7 cellular contexts compared by ENCODE assay signal in the genomic region with DNA sequence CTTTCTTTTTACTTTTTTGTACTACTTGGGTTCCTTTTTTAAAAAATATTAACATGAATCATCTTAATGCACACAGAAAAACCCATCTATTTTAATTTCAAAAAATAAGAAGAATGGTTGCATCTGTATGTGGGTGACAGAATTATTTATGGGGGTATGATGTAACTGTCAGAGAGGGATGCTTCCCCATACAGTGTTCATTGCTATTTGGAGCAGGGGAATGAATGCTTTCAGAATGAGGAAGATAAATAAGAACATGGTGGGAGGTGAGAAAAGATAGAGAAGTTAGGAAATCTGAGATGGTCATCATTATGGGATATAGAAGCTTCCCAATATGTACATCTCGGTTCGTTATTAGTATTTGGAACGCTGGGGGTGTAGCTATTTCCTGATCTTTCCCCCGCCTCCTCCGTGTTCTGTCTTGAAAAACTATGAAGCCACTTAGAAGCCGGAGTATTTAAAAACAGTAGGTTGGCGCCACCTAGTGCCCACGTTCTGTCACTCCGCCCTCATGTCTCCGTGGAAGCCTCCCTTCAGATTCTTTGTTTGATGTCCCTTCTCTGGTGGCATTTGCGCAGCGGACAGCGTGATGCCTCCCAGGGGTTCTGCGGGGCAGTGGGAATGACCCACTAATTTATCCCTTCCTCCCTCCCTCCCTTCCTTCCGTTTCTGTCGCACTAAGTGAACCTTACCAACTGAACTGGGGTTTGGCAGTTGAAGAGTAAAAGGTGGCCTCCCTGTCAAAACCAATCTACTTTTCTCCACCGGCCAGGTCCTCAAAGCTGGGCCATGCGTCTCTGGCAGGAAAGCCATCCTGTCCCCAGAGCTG.
DNase-seq lines count a peak whose midpoint lies in the region; ATAC-seq, FAIRE-seq and TF ChIP-seq lines count a peak whose summit lies in the region.

No MANE protein-coding gene starts in this region.

- H3K9me3 Mint-ChIP-seq in brain: peaks cover 0 to 3% (median 0%) of the 10 kb centered on the region in 5 experiments

- TF ChIP-seq CTCF in GM12875 (IDR thresholded peaks at IDR 0.05; ENCODE audit: borderline replicate concordance, insufficient read depth, low read depth, low read length): peak; percentile 68
- TF ChIP-seq CTCF in brain (conservative IDR thresholded peaks at IDR 0.05): peak; percentile 89 to 91

- peak; percentile 17 for DNase-seq in NCI-H1694 treated with DMSO at 0.1 percent for 48 hours (lab: John Stamatoyannopoulos, UW)
- peak; percentile 82 for DNase-seq in inferior parietal cortex (ENCODE audit: extremely low spot score)
- peak; percentile 55 for DNase-seq in stimulated activated CD4-positive, alpha-beta T cell treated with anti-CD3 and anti-CD28 coated beads, Interleukin-12 subunit alpha, Interleukin-12 subunit beta, amount 100 ng/mL, for 4 hours

- H3K4me3 ChIP-seq in GM12875 (ENCODE audit: low read depth, low read length): no peak overlapping the region

- peaks cover 20% of the 10 kb centered on the region for H3K36me3 Mint-ChIP-seq in brain

- peak; percentile 58 for FAIRE-seq in TTC549 (lab: Jason Lieb, UNC)

- H3K27me3 Mint-ChIP-seq in brain: peaks cover 2% of the 10 kb centered on the region

- peak overlapping the region in 4 of 5 experiments; percentile 57 to 75 (median 59) for H3K4me3 Mint-ChIP-seq in brain

- peaks cover 27% of the 10 kb centered on the region for H3K4me1 Mint-ChIP-seq in brain

- peak; percentile 84 for ATAC-seq in HG02798 (IDR thresholded peaks at IDR 0.05; ENCODE audit: poor library complexity, unreplicated experiment)

- H3K27ac Mint-ChIP-seq in brain: peak overlapping the region in 1 of 5 experiments; percentile 26

Comparison
In these comparisons a context has a peak if more than half of its experiments do, and no peak if none do; other contexts are left out.
1. DNase-seq: peak in every context shown above with its lines; median percentile 82 in inferior parietal cortex; 55 in stimulated activated CD4-positive, alpha-beta T cell treated with anti-CD3 and anti-CD28 coated beads, Interleukin-12 subunit alpha, Interleukin-12 subunit beta, amount 100 ng/mL, for 4 hours; 17 in NCI-H1694 treated with DMSO at 0.1 percent for 48 hours.